Comparison of ENCODE assay signal across 15 cellular contexts in genomic region chr17:82199496-82199895, GRCh38. TPM values are rescaled to one million over a fixed set of nuclear protein-coding genes. Genes with fewer than 3 reads are reported as not detected.
A peak's percentile ranks its signal among the peaks of the same experiment; 100 is the strongest.
DNase-seq lines count a peak whose midpoint lies in the region; ATAC-seq and TF ChIP-seq lines count a peak whose summit lies in the region.
"Had no signal": no experiment of that assay in that cellular context is flagged by ENCODE, and none has a peak within 500 bp of the region (broad histone marks: within the 10 kb centered on the region; RNA-seq: fewer than 3 reads in every experiment).

No MANE protein-coding gene starts in this region.

- ATAC-seq in CD4-positive, CD25-positive, alpha-beta regulatory T cell (ENCODE audit: low read depth in 2 of 2), result no peak
- ATAC-seq in T-cell (replicated peaks in 1 of 4), result no peak
- ATAC-seq: CD8-positive, alpha-beta T cell had no signal

- peaks cover 22% of the 10 kb centered on the region for H3K36me3 Mint-ChIP-seq in activated CD4-positive, alpha-beta memory T cell treated with anti-CD3 and anti-CD28 coated beads, Interleukin-2, amount 10 ng/mL, durations not matched to agents 7 days and 5 days (ENCODE audit: low read depth)
- H3K36me3 Mint-ChIP-seq in activated CD4-positive, alpha-beta memory T cell treated with anti-CD3 and anti-CD28 coated beads for 36 hours, result peaks cover 23% of the 10 kb centered on the region
- peaks cover 22% of the 10 kb centered on the region for H3K36me3 Mint-ChIP-seq in CD4-positive, CD25-positive, alpha-beta regulatory T cell
- peaks cover 30% of the 10 kb centered on the region for H3K36me3 Mint-ChIP-seq in T-cell
- H3K36me3 Mint-ChIP-seq in immature natural killer cell, result peaks cover 9 to 22% (median 19%) of the 10 kb centered on the region in 3 donors

- no peak overlapping the region for H3K27ac ChIP-seq in CD4-positive, CD25-positive, alpha-beta regulatory T cell (ENCODE audit: insufficient read depth, low read length, poor library complexity, severe bottlenecking)
- H3K27ac ChIP-seq in prostate gland, result no peak overlapping the region
- H3K27ac ChIP-seq: PC-9 had no signal

- 94% methylated on average over 12 of the region's 12 CpGs for WGBS in prostate gland

- H3K4me3 Mint-ChIP-seq in activated CD4-positive, alpha-beta memory T cell treated with anti-CD3 and anti-CD28 coated beads, Interleukin-2, amount 10 ng/mL, durations not matched to agents 7 days and 5 days, result no peak overlapping the region
- H3K4me3 Mint-ChIP-seq in activated CD4-positive, alpha-beta memory T cell treated with anti-CD3 and anti-CD28 coated beads for 36 hours, result no peak overlapping the region
- no peak overlapping the region for H3K4me3 Mint-ChIP-seq in CD4-positive, CD25-positive, alpha-beta regulatory T cell
- H3K4me3 Mint-ChIP-seq in T-cell (peak overlapping the region in 1 of 3 donors; percentile 77), immature natural killer cell (peak overlapping the region in 2 of 5 donors; percentile 23 to 26)
- H3K4me3 Mint-ChIP-seq: CD8-positive, alpha-beta T cell had no signal

- H3K36me3 ChIP-seq in CD4-positive, CD25-positive, alpha-beta regulatory T cell (ENCODE audit: control insufficient read depth, insufficient read depth, low read length), result peaks cover 6% of the 10 kb centered on the region
- H3K36me3 ChIP-seq in prostate gland, result no peaks in the 10 kb centered on the region

- no peak for TF ChIP-seq POLR2A in prostate gland (IDR thresholded peaks at IDR 0.05)

- no peaks in the 10 kb centered on the region for H3K9me3 ChIP-seq in CD4-positive, CD25-positive, alpha-beta regulatory T cell (ENCODE audit: control insufficient read depth in 2 of 2, low read length in 2 of 2)
- H3K9me3 ChIP-seq in prostate gland, result no peaks in the 10 kb centered on the region

- H3K27ac Mint-ChIP-seq in activated CD4-positive, alpha-beta memory T cell treated with anti-CD3 and anti-CD28 coated beads, Interleukin-2, amount 10 ng/mL, durations not matched to agents 7 days and 5 days, result peak overlapping the region; percentile 35
- H3K27ac Mint-ChIP-seq in activated CD4-positive, alpha-beta memory T cell treated with anti-CD3 and anti-CD28 coated beads for 36 hours, result no peak overlapping the region
- H3K27ac Mint-ChIP-seq in CD4-positive, CD25-positive, alpha-beta regulatory T cell, result peak overlapping the region; percentile 94 to 97 (median 96)
- peak overlapping the region; percentile 65 to 86 for H3K27ac Mint-ChIP-seq in T-cell
- H3K27ac Mint-ChIP-seq in immature natural killer cell, result peak overlapping the region; percentile 89 to 97 (median 95)
- H3K27ac Mint-ChIP-seq: CD8-positive, alpha-beta T cell had no signal

- peaks cover 52% of the 10 kb centered on the region for H3K4me1 Mint-ChIP-seq in activated CD4-positive, alpha-beta memory T cell treated with anti-CD3 and anti-CD28 coated beads, Interleukin-2, amount 10 ng/mL, durations not matched to agents 7 days and 5 days
- H3K4me1 Mint-ChIP-seq in activated CD4-positive, alpha-beta memory T cell treated with anti-CD3 and anti-CD28 coated beads for 36 hours (ENCODE audit: low read depth), result peaks cover 50% of the 10 kb centered on the region
- peaks cover 15 to 44% (median 17%) of the 10 kb centered on the region in 4 donors for H3K4me1 Mint-ChIP-seq in CD4-positive, CD25-positive, alpha-beta regulatory T cell
- H3K4me1 Mint-ChIP-seq in T-cell (peaks cover 40 to 50% (median 46%) of the 10 kb centered on the region in 3 donors), immature natural killer cell (peaks cover 45 to 46% of the 10 kb centered on the region in 2 donors)

- H3K4me1 ChIP-seq in CD4-positive, CD25-positive, alpha-beta regulatory T cell (ENCODE audit: control insufficient read depth, insufficient read depth, low read length, poor library complexity, severe bottlenecking), result peaks cover 31% of the 10 kb centered on the region
- H3K4me1 ChIP-seq in prostate gland (replicated peaks), result no peaks in the 10 kb centered on the region

- TF ChIP-seq CTCF in prostate gland (IDR thresholded peaks at IDR 0.05), result no peak

- POLR2A ChIA-PET in activated CD4-positive, alpha-beta memory T cell treated with anti-CD3 and anti-CD28 coated beads, Interleukin-2, amount 10 ng/mL, durations not matched to agents 7 days and 5 days (lab: Charles Lee), result interaction anchor here (1.1 to 3.0 kb wide), 2 partner anchors 29 to 98 kb away, joined by 3 to 14 read pairs; partner anchors contain the start of gene SLC16A3
- POLR2A ChIA-PET in activated CD4-positive, alpha-beta memory T cell treated with anti-CD3 and anti-CD28 coated beads for 36 hours (lab: Charles Lee), result interaction anchor here (1.2 kb wide), 1 partner anchor 29 kb away, joined by 3 read pairs; the partner anchor contains the start of gene SLC16A3
- POLR2A ChIA-PET in T-cell (lab: Charles Lee), result interaction anchor here (0.6 kb wide), 2 partner anchors 145 to 255 kb away, joined by 3 to 5 read pairs; no protein-coding TSS in a partner anchor

- no peaks in the 10 kb centered on the region for H3K27me3 ChIP-seq in CD4-positive, CD25-positive, alpha-beta regulatory T cell (ENCODE audit: control insufficient read depth, insufficient read depth, low read length)
- no peaks in the 10 kb centered on the region for H3K27me3 ChIP-seq in prostate gland (replicated peaks; ENCODE audit: insufficient read depth)

- no peaks in the 10 kb centered on the region for H3K27me3 Mint-ChIP-seq in activated CD4-positive, alpha-beta memory T cell treated with anti-CD3 and anti-CD28 coated beads, Interleukin-2, amount 10 ng/mL, durations not matched to agents 7 days and 5 days
- no peaks in the 10 kb centered on the region for H3K27me3 Mint-ChIP-seq in activated CD4-positive, alpha-beta memory T cell treated with anti-CD3 and anti-CD28 coated beads for 36 hours
- H3K27me3 Mint-ChIP-seq in CD4-positive, CD25-positive, alpha-beta regulatory T cell, result no peaks in the 10 kb centered on the region
- no peaks in the 10 kb centered on the region for H3K27me3 Mint-ChIP-seq in T-cell
- peaks cover 6 to 8% (median 6%) of the 10 kb centered on the region in 3 donors for H3K27me3 Mint-ChIP-seq in immature natural killer cell (ENCODE audit: low read depth in 3 of 3)

- intact Hi-C loops in activated CD4-positive, alpha-beta memory T cell treated with anti-CD3 and anti-CD28 coated beads for 36 hours (cut with micrococcal nuclease), result no loop called here
- intact Hi-C loops in prostate gland (cut with DNase I), result no loop called here

- DNase-seq in activated CD4-positive, alpha-beta memory T cell treated with anti-CD3 and anti-CD28 coated beads, Interleukin-2, amount 10 ng/mL, durations not matched to agents 7 days and 5 days, result no peak
- DNase-seq in activated CD4-positive, alpha-beta memory T cell treated with anti-CD3 and anti-CD28 coated beads for 36 hours, result no peak
- no peak for DNase-seq in CD4-positive, CD25-positive, alpha-beta regulatory T cell
- DNase-seq in T-cell, result no peak
- no peak for DNase-seq in immature natural killer cell
- no peak for DNase-seq in prostate gland (ENCODE audit: low spot score)
- DNase-seq in NCI-H146 (lab: John Stamatoyannopoulos, UW), result no peak
- DNase-seq: CD8-positive, alpha-beta T cell; GOT3; KG1; NCI-H1092; NCI-H1694; NCI-H2107; NCI-H345; PC-9 had no signal

- CTCF ChIA-PET in activated CD4-positive, alpha-beta memory T cell treated with anti-CD3 and anti-CD28 coated beads, Interleukin-2, amount 10 ng/mL, durations not matched to agents 7 days and 5 days (lab: Charles Lee), result interaction anchor here (0.7 to 3.0 kb wide), 4 partner anchors 10 to 169 kb away, joined by 3 to 7 read pairs (median 4); partner anchors contain the start of genes DCXR and SLC16A3
- CTCF ChIA-PET in activated CD4-positive, alpha-beta memory T cell treated with anti-CD3 and anti-CD28 coated beads for 36 hours (lab: Charles Lee), result interaction anchor here (1.8 to 2.2 kb wide), 2 partner anchors 37 to 240 kb away, joined by 4 to 5 read pairs; no protein-coding TSS in a partner anchor
- CTCF ChIA-PET in T-cell (lab: Charles Lee), result interaction anchor here in 1 of 2 donors (0.8 kb wide), 1 partner anchor 161 kb away, joined by 3 read pairs; no protein-coding TSS in a partner anchor

- no peaks in the 10 kb centered on the region for H3K9me3 Mint-ChIP-seq in activated CD4-positive, alpha-beta memory T cell treated with anti-CD3 and anti-CD28 coated beads, Interleukin-2, amount 10 ng/mL, durations not matched to agents 7 days and 5 days
- no peaks in the 10 kb centered on the region for H3K9me3 Mint-ChIP-seq in activated CD4-positive, alpha-beta memory T cell treated with anti-CD3 and anti-CD28 coated beads for 36 hours
- H3K9me3 Mint-ChIP-seq in CD4-positive, CD25-positive, alpha-beta regulatory T cell, result no peaks in the 10 kb centered on the region
- H3K9me3 Mint-ChIP-seq in T-cell, result no peaks in the 10 kb centered on the region
- H3K9me3 Mint-ChIP-seq in immature natural killer cell, result no peaks in the 10 kb centered on the region
- H3K9me3 Mint-ChIP-seq: CD8-positive, alpha-beta T cell had no signal

- H3K4me3 ChIP-seq in CD4-positive, CD25-positive, alpha-beta regulatory T cell (ENCODE audit: low read depth, low read length), result no peak overlapping the region
- no peak overlapping the region for H3K4me3 ChIP-seq in prostate gland
- H3K4me3 ChIP-seq: PC-9 had no signal

RNA-seq across cellular contexts. Expression of gene CCDC57, which starts 13.1 kb away (rescaled TPM):
- 10 to 100 TPM; 49.8 to 54.9 TPM for total RNA-seq in activated CD4-positive, alpha-beta memory T cell treated with anti-CD3 and anti-CD28 coated beads, Interleukin-2, amount 10 ng/mL, durations not matched to agents 7 days and 5 days
- total RNA-seq in activated CD4-positive, alpha-beta memory T cell treated with anti-CD3 and anti-CD28 coated beads for 36 hours, result 10 to 100 TPM; 49.6 to 51.7 TPM
- total RNA-seq in CD4-positive, CD25-positive, alpha-beta regulatory T cell, result 76.6 TPM
- 10 to 100 TPM; 27.7 to 38.9 (median 33.7) TPM for polyA plus RNA-seq in CD4-positive, CD25-positive, alpha-beta regulatory T cell
- 100 to 1,000 TPM in 3 of 5 donors, 10 to 100 TPM in 2; 86.4 to 127 (median 103) TPM for total RNA-seq in T-cell
- 10 to 100 TPM; 27.7 to 65.8 (median 28.8) TPM for polyA plus RNA-seq in immature natural killer cell
- total RNA-seq in prostate gland, result 10 to 100 TPM; 57.6 to 62.8 TPM

RNA-seq across cellular contexts. Expression of gene SLC16A3, which starts 29.3 kb away (rescaled TPM):
- 100 to 1,000 TPM; 206 to 210 TPM for total RNA-seq in activated CD4-positive, alpha-beta memory T cell treated with anti-CD3 and anti-CD28 coated beads, Interleukin-2, amount 10 ng/mL, durations not matched to agents 7 days and 5 days
- 10 to 100 TPM; 97.4 to 99.7 TPM for total RNA-seq in activated CD4-positive, alpha-beta memory T cell treated with anti-CD3 and anti-CD28 coated beads for 36 hours
- total RNA-seq in CD4-positive, CD25-positive, alpha-beta regulatory T cell, result 52.5 TPM
- 1 to 10 TPM; 1.5 to 3.3 (median 2.2) TPM for polyA plus RNA-seq in CD4-positive, CD25-positive, alpha-beta regulatory T cell
- 10 to 100 TPM; 31.9 to 47.3 (median 40.9) TPM for total RNA-seq in T-cell
- 10 to 100 TPM in 1 of 3 donors, 1 to 10 TPM in 2; 5.8 to 12.2 (median 6.8) TPM for polyA plus RNA-seq in immature natural killer cell
- total RNA-seq in prostate gland, result 10 to 100 TPM in 1 of 2 donors, 1 to 10 TPM in 1; 5.0 to 69.2 TPM
